In genomic region chr12:570237-570925, GRCh38 we compare ENCODE assay signal across 1 cellular context.
A peak's percentile ranks its signal among the peaks of the same experiment; 100 is the strongest.
TF ChIP-seq lines count a peak whose summit lies in the region.

No MANE protein-coding gene starts in this region.

TF ChIP-seq in HepG2, 621 proteins besides CTCF, POLR2A, EP300 and RAD21 (continued from another document and continues in another):
- TF ChIP-seq, protein P1, sequence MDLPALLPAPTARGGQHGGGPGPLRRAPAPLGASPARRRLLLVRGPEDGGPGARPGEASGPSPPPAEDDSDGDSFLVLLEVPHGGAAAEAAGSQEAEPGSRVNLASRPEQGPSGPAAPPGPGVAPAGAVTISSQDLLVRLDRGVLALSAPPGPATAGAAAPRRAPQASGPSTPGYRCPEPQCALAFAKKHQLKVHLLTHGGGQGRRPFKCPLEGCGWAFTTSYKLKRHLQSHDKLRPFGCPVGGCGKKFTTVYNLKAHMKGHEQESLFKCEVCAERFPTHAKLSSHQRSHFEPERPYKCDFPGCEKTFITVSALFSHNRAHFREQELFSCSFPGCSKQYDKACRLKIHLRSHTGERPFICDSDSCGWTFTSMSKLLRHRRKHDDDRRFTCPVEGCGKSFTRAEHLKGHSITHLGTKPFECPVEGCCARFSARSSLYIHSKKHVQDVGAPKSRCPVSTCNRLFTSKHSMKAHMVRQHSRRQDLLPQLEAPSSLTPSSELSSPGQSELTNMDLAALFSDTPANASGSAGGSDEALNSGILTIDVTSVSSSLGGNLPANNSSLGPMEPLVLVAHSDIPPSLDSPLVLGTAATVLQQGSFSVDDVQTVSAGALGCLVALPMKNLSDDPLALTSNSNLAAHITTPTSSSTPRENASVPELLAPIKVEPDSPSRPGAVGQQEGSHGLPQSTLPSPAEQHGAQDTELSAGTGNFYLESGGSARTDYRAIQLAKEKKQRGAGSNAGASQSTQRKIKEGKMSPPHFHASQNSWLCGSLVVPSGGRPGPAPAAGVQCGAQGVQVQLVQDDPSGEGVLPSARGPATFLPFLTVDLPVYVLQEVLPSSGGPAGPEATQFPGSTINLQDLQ (CRISPR knock-in tag; IDR thresholded peaks at IDR 0.05) = no peak
- TF ChIP-seq NAIF1 (CRISPR knock-in tag; IDR thresholded peaks at IDR 0.05; ENCODE audit: borderline replicate concordance) (no peak; the same call in 1 of the 2 replicates), GATA4 (IDR thresholded peaks at IDR 0.05; ENCODE audit: borderline replicate concordance, low read depth) (peak; percentile 59; the same call in 1 of the 2 replicates), ZBTB38 (CRISPR knock-in tag; IDR thresholded peaks at IDR 0.05) (peak; percentile 70), FOXK1 (CRISPR knock-in tag; IDR thresholded peaks at IDR 0.05; ENCODE audit: borderline replicate concordance, low read depth) (0 out of 2 replicates have a peak, but pooled peaks have one; percentile 21), RXRA (CRISPR knock-in tag; IDR thresholded peaks at IDR 0.05) (peak; percentile 38; the same call in 1 of the 2 replicates), FOXP1 (IDR thresholded peaks at IDR 0.05) (no peak), FOXP1 (CRISPR knock-in tag; IDR thresholded peaks at IDR 0.05) (no peak), ZNF737 (CRISPR knock-in tag; IDR thresholded peaks at IDR 0.05; ENCODE audit: borderline replicate concordance) (no peak), ZFP41 (CRISPR knock-in tag; IDR thresholded peaks at IDR 0.05; ENCODE audit: borderline replicate concordance) (0 out of 2 replicates have a peak, but pooled peaks have one; percentile 16), TBX3 (IDR thresholded peaks at IDR 0.05; ENCODE audit: borderline replicate concordance) (no peak), PAF1 (CRISPR knock-in tag; IDR thresholded peaks at IDR 0.05) (no peak), ZNF703 (CRISPR knock-in tag; IDR thresholded peaks at IDR 0.05; ENCODE audit: borderline replicate concordance) (no peak), MTF2 (CRISPR knock-in tag; IDR thresholded peaks at IDR 0.05; ENCODE audit: borderline replicate concordance) (no peak), HOXA5 (CRISPR knock-in tag; IDR thresholded peaks at IDR 0.05) (peak; percentile 12), DRAP1 (CRISPR knock-in tag; IDR thresholded peaks at IDR 0.05) (no peak; the same call in 1 of the 2 replicates), TAF15 (IDR thresholded peaks at IDR 0.05; ENCODE audit: low read depth, low read length, poor library complexity, severe bottlenecking) (peak; percentile 38), ZNF724P (CRISPR knock-in tag; IDR thresholded peaks at IDR 0.05; ENCODE audit: borderline replicate concordance) (no peak), NCOA5 (CRISPR knock-in tag; IDR thresholded peaks at IDR 0.05) (no peak), ZNF883 (CRISPR knock-in tag; IDR thresholded peaks at IDR 0.05; ENCODE audit: not compliant biosample characterization) (no peak), ZSCAN31 (CRISPR knock-in tag; IDR thresholded peaks at IDR 0.05; ENCODE audit: low read depth) (no peak), ZNF546 (CRISPR knock-in tag; conservative IDR thresholded peaks at IDR 0.05) (0 out of 2 replicates have a peak, but pooled peaks have one; percentile 21), DZIP1 (CRISPR knock-in tag; IDR thresholded peaks at IDR 0.05) (peak; percentile 73; the same call in 1 of the 2 replicates), ZBTB8A (CRISPR knock-in tag; IDR thresholded peaks at IDR 0.05; ENCODE audit: borderline replicate concordance, low read depth) (0 out of 2 replicates have a peak, but pooled peaks have one; percentile 27), ZNF17 (CRISPR knock-in tag; IDR thresholded peaks at IDR 0.05) (no peak), NRL (CRISPR knock-in tag; IDR thresholded peaks at IDR 0.05; ENCODE audit: borderline replicate concordance) (no peak; the same call in none of the 2 replicates), ZBTB39 (CRISPR knock-in tag; IDR thresholded peaks at IDR 0.05) (peak; percentile 19; the same call in 1 of the 2 replicates), ZNF234 (CRISPR knock-in tag; conservative IDR thresholded peaks at IDR 0.05) (no peak), ZNF317 (CRISPR knock-in tag; IDR thresholded peaks at IDR 0.05) (no peak), ZZZ3 (CRISPR knock-in tag; IDR thresholded peaks at IDR 0.05; ENCODE audit: borderline replicate concordance) (no peak; the same call in 1 of the 2 replicates), JUNB (CRISPR knock-in tag; IDR thresholded peaks at IDR 0.05; ENCODE audit: borderline replicate concordance) (no peak; the same call in 1 of the 2 replicates), PHF8 (CRISPR knock-in tag; IDR thresholded peaks at IDR 0.05) (peak; percentile 64), KLF12 (CRISPR knock-in tag; IDR thresholded peaks at IDR 0.05; ENCODE audit: borderline replicate concordance) (peak; percentile 33; the same call in 1 of the 2 replicates), ZNF264 (CRISPR knock-in tag; IDR thresholded peaks at IDR 0.05) (no peak), SRSF1 (optimal IDR thresholded peaks at IDR 0.05; ENCODE audit: low read depth, low read length) (no peak), SMARCC2 (IDR thresholded peaks at IDR 0.05) (no peak), CHD4 (IDR thresholded peaks at IDR 0.05; ENCODE audit: borderline replicate concordance, low read length) (peak; percentile 55; the same call in 1 of the 2 replicates), TRIM24 (CRISPR knock-in tag; IDR thresholded peaks at IDR 0.05) (no peak)
- TF ChIP-seq, protein P2, sequence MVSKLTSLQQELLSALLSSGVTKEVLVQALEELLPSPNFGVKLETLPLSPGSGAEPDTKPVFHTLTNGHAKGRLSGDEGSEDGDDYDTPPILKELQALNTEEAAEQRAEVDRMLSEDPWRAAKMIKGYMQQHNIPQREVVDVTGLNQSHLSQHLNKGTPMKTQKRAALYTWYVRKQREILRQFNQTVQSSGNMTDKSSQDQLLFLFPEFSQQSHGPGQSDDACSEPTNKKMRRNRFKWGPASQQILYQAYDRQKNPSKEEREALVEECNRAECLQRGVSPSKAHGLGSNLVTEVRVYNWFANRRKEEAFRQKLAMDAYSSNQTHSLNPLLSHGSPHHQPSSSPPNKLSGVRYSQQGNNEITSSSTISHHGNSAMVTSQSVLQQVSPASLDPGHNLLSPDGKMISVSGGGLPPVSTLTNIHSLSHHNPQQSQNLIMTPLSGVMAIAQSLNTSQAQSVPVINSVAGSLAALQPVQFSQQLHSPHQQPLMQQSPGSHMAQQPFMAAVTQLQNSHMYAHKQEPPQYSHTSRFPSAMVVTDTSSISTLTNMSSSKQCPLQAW (CRISPR knock-in tag; IDR thresholded peaks at IDR 0.05) = no peak; the same call in 1 of the 2 replicates
- TF ChIP-seq, protein P3, sequence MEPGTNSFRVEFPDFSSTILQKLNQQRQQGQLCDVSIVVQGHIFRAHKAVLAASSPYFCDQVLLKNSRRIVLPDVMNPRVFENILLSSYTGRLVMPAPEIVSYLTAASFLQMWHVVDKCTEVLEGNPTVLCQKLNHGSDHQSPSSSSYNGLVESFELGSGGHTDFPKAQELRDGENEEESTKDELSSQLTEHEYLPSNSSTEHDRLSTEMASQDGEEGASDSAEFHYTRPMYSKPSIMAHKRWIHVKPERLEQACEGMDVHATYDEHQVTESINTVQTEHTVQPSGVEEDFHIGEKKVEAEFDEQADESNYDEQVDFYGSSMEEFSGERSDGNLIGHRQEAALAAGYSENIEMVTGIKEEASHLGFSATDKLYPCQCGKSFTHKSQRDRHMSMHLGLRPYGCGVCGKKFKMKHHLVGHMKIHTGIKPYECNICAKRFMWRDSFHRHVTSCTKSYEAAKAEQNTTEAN (CRISPR knock-in tag; conservative IDR thresholded peaks at IDR 0.05) = no peak
- TF ChIP-seq, protein P4, sequence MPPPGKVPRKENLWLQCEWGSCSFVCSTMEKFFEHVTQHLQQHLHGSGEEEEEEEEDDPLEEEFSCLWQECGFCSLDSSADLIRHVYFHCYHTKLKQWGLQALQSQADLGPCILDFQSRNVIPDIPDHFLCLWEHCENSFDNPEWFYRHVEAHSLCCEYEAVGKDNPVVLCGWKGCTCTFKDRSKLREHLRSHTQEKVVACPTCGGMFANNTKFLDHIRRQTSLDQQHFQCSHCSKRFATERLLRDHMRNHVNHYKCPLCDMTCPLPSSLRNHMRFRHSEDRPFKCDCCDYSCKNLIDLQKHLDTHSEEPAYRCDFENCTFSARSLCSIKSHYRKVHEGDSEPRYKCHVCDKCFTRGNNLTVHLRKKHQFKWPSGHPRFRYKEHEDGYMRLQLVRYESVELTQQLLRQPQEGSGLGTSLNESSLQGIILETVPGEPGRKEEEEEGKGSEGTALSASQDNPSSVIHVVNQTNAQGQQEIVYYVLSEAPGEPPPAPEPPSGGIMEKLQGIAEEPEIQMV (CRISPR knock-in tag; IDR thresholded peaks at IDR 0.05; ENCODE audit: low read depth) = no peak; the same call in 1 of the 2 replicates
- TF ChIP-seq, protein P5, sequence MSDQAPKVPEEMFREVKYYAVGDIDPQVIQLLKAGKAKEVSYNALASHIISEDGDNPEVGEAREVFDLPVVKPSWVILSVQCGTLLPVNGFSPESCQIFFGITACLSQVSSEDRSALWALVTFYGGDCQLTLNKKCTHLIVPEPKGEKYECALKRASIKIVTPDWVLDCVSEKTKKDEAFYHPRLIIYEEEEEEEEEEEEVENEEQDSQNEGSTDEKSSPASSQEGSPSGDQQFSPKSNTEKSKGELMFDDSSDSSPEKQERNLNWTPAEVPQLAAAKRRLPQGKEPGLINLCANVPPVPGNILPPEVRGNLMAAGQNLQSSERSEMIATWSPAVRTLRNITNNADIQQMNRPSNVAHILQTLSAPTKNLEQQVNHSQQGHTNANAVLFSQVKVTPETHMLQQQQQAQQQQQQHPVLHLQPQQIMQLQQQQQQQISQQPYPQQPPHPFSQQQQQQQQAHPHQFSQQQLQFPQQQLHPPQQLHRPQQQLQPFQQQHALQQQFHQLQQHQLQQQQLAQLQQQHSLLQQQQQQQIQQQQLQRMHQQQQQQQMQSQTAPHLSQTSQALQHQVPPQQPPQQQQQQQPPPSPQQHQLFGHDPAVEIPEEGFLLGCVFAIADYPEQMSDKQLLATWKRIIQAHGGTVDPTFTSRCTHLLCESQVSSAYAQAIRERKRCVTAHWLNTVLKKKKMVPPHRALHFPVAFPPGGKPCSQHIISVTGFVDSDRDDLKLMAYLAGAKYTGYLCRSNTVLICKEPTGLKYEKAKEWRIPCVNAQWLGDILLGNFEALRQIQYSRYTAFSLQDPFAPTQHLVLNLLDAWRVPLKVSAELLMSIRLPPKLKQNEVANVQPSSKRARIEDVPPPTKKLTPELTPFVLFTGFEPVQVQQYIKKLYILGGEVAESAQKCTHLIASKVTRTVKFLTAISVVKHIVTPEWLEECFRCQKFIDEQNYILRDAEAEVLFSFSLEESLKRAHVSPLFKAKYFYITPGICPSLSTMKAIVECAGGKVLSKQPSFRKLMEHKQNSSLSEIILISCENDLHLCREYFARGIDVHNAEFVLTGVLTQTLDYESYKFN (CRISPR knock-in tag; conservative IDR thresholded peaks at IDR 0.05) = peak; percentile 61
- TF ChIP-seq, protein P6, sequence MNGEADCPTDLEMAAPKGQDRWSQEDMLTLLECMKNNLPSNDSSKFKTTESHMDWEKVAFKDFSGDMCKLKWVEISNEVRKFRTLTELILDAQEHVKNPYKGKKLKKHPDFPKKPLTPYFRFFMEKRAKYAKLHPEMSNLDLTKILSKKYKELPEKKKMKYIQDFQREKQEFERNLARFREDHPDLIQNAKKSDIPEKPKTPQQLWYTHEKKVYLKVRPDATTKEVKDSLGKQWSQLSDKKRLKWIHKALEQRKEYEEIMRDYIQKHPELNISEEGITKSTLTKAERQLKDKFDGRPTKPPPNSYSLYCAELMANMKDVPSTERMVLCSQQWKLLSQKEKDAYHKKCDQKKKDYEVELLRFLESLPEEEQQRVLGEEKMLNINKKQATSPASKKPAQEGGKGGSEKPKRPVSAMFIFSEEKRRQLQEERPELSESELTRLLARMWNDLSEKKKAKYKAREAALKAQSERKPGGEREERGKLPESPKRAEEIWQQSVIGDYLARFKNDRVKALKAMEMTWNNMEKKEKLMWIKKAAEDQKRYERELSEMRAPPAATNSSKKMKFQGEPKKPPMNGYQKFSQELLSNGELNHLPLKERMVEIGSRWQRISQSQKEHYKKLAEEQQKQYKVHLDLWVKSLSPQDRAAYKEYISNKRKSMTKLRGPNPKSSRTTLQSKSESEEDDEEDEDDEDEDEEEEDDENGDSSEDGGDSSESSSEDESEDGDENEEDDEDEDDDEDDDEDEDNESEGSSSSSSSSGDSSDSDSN (CRISPR knock-in tag; IDR thresholded peaks at IDR 0.05) = peak; percentile 73
- TF ChIP-seq, protein P7, sequence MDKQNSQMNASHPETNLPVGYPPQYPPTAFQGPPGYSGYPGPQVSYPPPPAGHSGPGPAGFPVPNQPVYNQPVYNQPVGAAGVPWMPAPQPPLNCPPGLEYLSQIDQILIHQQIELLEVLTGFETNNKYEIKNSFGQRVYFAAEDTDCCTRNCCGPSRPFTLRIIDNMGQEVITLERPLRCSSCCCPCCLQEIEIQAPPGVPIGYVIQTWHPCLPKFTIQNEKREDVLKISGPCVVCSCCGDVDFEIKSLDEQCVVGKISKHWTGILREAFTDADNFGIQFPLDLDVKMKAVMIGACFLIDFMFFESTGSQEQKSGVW (CRISPR knock-in tag; IDR thresholded peaks at IDR 0.05; ENCODE audit: borderline replicate concordance) = no peak
